ENCODE assay signal across 8 cellular contexts in genomic region chr11:110296226-110297081, GRCh38. TPM values are rescaled to one million over a fixed set of nuclear protein-coding genes. Genes with fewer than 3 reads are reported as not detected.
A peak's percentile ranks its signal among the peaks of the same experiment; 100 is the strongest.
DNase-seq lines count a peak whose midpoint lies in the region; ATAC-seq and TF ChIP-seq lines count a peak whose summit lies in the region.

TSS of gene RDX (minus strand) at chr11:110296614. CDS start at chr11:110279692, 16,922 bp downstream.

- POLR2A ChIA-PET in activated CD4-positive, alpha-beta T cell treated with anti-CD3 and anti-CD28 coated beads, Interleukin-2, amount 10 ng/mL, durations not matched to agents 7 days and 5 days (lab: Charles Lee) = no interaction called here

- H3K9me3 Mint-ChIP-seq in activated CD4-positive, alpha-beta T cell treated with anti-CD3 and anti-CD28 coated beads, Interleukin-2, amount 10 ng/mL, durations not matched to agents 7 days and 5 days = peaks cover 6% of the 10 kb centered on the region

- CTCF ChIA-PET in activated CD4-positive, alpha-beta T cell treated with anti-CD3 and anti-CD28 coated beads, Interleukin-2, amount 10 ng/mL, durations not matched to agents 7 days and 5 days (lab: Charles Lee) = interaction anchor here (1.0 to 2.3 kb wide), 6 partner anchors 10 to 53 kb away, joined by 3 to 7 read pairs (median 4); no protein-coding TSS in a partner anchor

- peaks cover 15 to 56% of the 10 kb centered on the region in 2 donors for H3K4me1 ChIP-seq in left lung

- ATAC-seq in GM18868 (IDR thresholded peaks at IDR 0.05; ENCODE audit: unreplicated experiment) = peak; percentile 82
- ATAC-seq in HG03095 (IDR thresholded peaks at IDR 0.05; ENCODE audit: unreplicated experiment) = peak; percentile 77
- ATAC-seq in left lung = peak; percentile 85

- H3K4me1 Mint-ChIP-seq in activated CD4-positive, alpha-beta T cell treated with anti-CD3 and anti-CD28 coated beads, Interleukin-2, amount 10 ng/mL, durations not matched to agents 7 days and 5 days = peaks cover 49% of the 10 kb centered on the region

- peak within 1 kb of the TSS; percentile 94 to 98 for H3K27ac ChIP-seq in left lung

- intact Hi-C loops in left lung (cut with DNase I) = no loop called here

- H3K4me3 ChIP-seq in left lung = peak within 1 kb of the TSS; percentile 70 to 84

- H3K27me3 ChIP-seq in left lung = no peaks in the 10 kb centered on the region

- H3K27ac Mint-ChIP-seq in activated CD4-positive, alpha-beta T cell treated with anti-CD3 and anti-CD28 coated beads, Interleukin-2, amount 10 ng/mL, durations not matched to agents 7 days and 5 days = peak within 1 kb of the TSS; percentile 86

- H3K36me3 Mint-ChIP-seq in activated CD4-positive, alpha-beta T cell treated with anti-CD3 and anti-CD28 coated beads, Interleukin-2, amount 10 ng/mL, durations not matched to agents 7 days and 5 days (ENCODE audit: low read depth) = peaks cover 8% of the 10 kb centered on the region

- no peaks in the 10 kb centered on the region for H3K27me3 Mint-ChIP-seq in activated CD4-positive, alpha-beta T cell treated with anti-CD3 and anti-CD28 coated beads, Interleukin-2, amount 10 ng/mL, durations not matched to agents 7 days and 5 days

- H3K4me3 Mint-ChIP-seq in activated CD4-positive, alpha-beta T cell treated with anti-CD3 and anti-CD28 coated beads, Interleukin-2, amount 10 ng/mL, durations not matched to agents 7 days and 5 days = peak within 1 kb of the TSS; percentile 86

- H3K36me3 ChIP-seq in left lung = no peaks in the 10 kb centered on the region

- no peaks in the 10 kb centered on the region for H3K9me3 ChIP-seq in left lung

- no peak for TF ChIP-seq CTCF in AG09319 (IDR thresholded peaks at IDR 0.05; ENCODE audit: low read depth, low read length)
- no peak for TF ChIP-seq CTCF in left lung (IDR thresholded peaks at IDR 0.05)

- peak; percentile 31 for DNase-seq in AG09319 (ENCODE audit: extremely low read depth, low read depth)
- peak; percentile 55 for DNase-seq in NCI-H345 treated with DMSO at 0.1 percent for 48 hours (lab: John Stamatoyannopoulos, UW; ENCODE audit: unreplicated experiment)
- DNase-seq in activated CD4-positive, alpha-beta T cell treated with anti-CD3 and anti-CD28 coated beads, Interleukin-2, amount 10 ng/mL, durations not matched to agents 7 days and 5 days = peak; percentile 55
- peak; percentile 35 to 83 for DNase-seq in dermis microvascular lymphatic vessel endothelial cell (ENCODE audit: low read depth in 2 of 2)
- DNase-seq in left lung = peak; percentile 79 to 94
- DNase-seq in stimulated activated CD4-positive, alpha-beta T cell treated with anti-CD3 and anti-CD28 coated beads, Interleukin-2, amount 100 ng/mL, for 4 hours (ENCODE audit: low read depth) = peak; percentile 24

RNA-seq across cellular contexts. Expression of gene RDX, which starts in this region (rescaled TPM):
- total RNA-seq in activated CD4-positive, alpha-beta T cell treated with anti-CD3 and anti-CD28 coated beads, Interleukin-2, amount 10 ng/mL, durations not matched to agents 7 days and 5 days = 10 to 100 TPM; 37.6 to 47.1 TPM
- total RNA-seq in dermis microvascular lymphatic vessel endothelial cell = 60.4 and 90.6 TPM in 2 replicates
- 100 to 1,000 TPM; 140 to 152 TPM for total RNA-seq in left lung

Comparison
In these comparisons a context has a peak if more than half of its experiments do, and no peak if none do; other contexts are left out.
1. Peak in every context shown above with its lines: DNase-seq, ATAC-seq, H3K4me3 ChIP-seq and H3K27ac ChIP-seq.
2. DNase-seq: peak in every context shown above with its lines; median percentile 86 in left lung; 59 in dermis microvascular lymphatic vessel endothelial cell; 55 in NCI-H345 treated with DMSO at 0.1 percent for 48 hours; 55 in activated CD4-positive, alpha-beta T cell treated with anti-CD3 and anti-CD28 coated beads, Interleukin-2, amount 10 ng/mL, durations not matched to agents 7 days and 5 days; 31 in AG09319; 24 in stimulated activated CD4-positive, alpha-beta T cell treated with anti-CD3 and anti-CD28 coated beads, Interleukin-2, amount 100 ng/mL, for 4 hours.